ENCODE assay signal across 22 cellular contexts in genomic region chr7:77395543-77395942, GRCh38. TPM values are rescaled to one million over a fixed set of nuclear protein-coding genes. Genes with fewer than 3 reads are reported as not detected.
DNase-seq lines count a peak whose midpoint lies in the region; TF ChIP-seq lines count a peak whose summit lies in the region.
"Had no signal": no experiment of that assay in that cellular context is flagged by ENCODE, and none has a peak within 500 bp of the region (broad histone marks: within the 10 kb centered on the region; RNA-seq: fewer than 3 reads in every experiment).

No MANE protein-coding gene starts in this region.

- no peak overlapping the region for H3K4me3 Mint-ChIP-seq in Caco-2 (ENCODE audit: unreplicated experiment)
- H3K4me3 Mint-ChIP-seq in activated T-cell treated with anti-CD3 and anti-CD28 coated beads, Interleukin-2, amount 50 U/mL, for 24 hours = no peak overlapping the region
- H3K4me3 Mint-ChIP-seq: CD4-positive, alpha-beta T cell; natural killer cell treated with Interleukin-12 subunit alpha and Interleukin-12 subunit beta and Interleukin-15 and Interleukin-18, amount 100 ng/mL, for 72 hours; T-helper 1 cell treated with Interleukin-12 subunit alpha and Interleukin-12 subunit beta and Interleukin-4 antibody, amounts not matched to agents 30 μg/mL and 1 μg/mL, for 36 hours had no signal

- no peak overlapping the region for H3K9ac ChIP-seq in neuronal stem cell (ENCODE audit: low read depth, low read length, poor library complexity)
- H3K9ac ChIP-seq: parathyroid adenoma had no signal

- H3K18ac ChIP-seq in neuronal stem cell (ENCODE audit: low read length) = no peak overlapping the region

- H3K9me3 ChIP-seq in Caco-2 (no peaks in the 10 kb centered on the region), neuronal stem cell (replicated peaks in 1 of 2; ENCODE audit: control insufficient read depth in 2 of 2, insufficient read depth in 1 of 2, low read depth in 1 of 2, low read length in 2 of 2) (no peaks in the 10 kb centered on the region)
- H3K9me3 ChIP-seq: uterus had no signal

- peaks cover 5% of the 10 kb centered on the region for H3K36me3 ChIP-seq in Caco-2 (ENCODE audit: control insufficient read depth, insufficient read depth, low read length)
- H3K36me3 ChIP-seq in neuronal stem cell (replicated peaks in 1 of 2; ENCODE audit: control insufficient read depth in 2 of 2, insufficient read depth in 2 of 2, low read length in 2 of 2) = peaks cover 0 to 2% of the 10 kb centered on the region in 2 donors
- H3K36me3 ChIP-seq: uterus had no signal

- H3K4me1 Mint-ChIP-seq in Caco-2 (ENCODE audit: low read depth, unreplicated experiment) = peaks cover 22% of the 10 kb centered on the region
- H3K4me1 Mint-ChIP-seq in activated T-cell treated with anti-CD3 and anti-CD28 coated beads, Interleukin-2, amount 50 U/mL, for 24 hours (ENCODE audit: low read depth) = peaks cover 32% of the 10 kb centered on the region

- H3K14ac ChIP-seq in neuronal stem cell (ENCODE audit: low read length) = no peak overlapping the region

- no peak overlapping the region for H3K27ac ChIP-seq in neuronal stem cell (replicated peaks; ENCODE audit: low read length)
- H3K27ac ChIP-seq: parathyroid adenoma, uterus had no signal

- peaks cover 11% of the 10 kb centered on the region for H3K36me3 Mint-ChIP-seq in Caco-2 (ENCODE audit: insufficient read depth, unreplicated experiment)
- H3K36me3 Mint-ChIP-seq in activated T-cell treated with anti-CD3 and anti-CD28 coated beads, Interleukin-2, amount 50 U/mL, for 24 hours (ENCODE audit: low read depth) = peaks cover 13% of the 10 kb centered on the region

- H2AFZ ChIP-seq in neuronal stem cell (ENCODE audit: low read length) = peak overlapping the region; percentile 31
- H2AFZ ChIP-seq: parathyroid adenoma had no signal

- no peak overlapping the region for H2AK5ac ChIP-seq in neuronal stem cell (ENCODE audit: low read depth, low read length)

- H2BK5ac ChIP-seq in neuronal stem cell (ENCODE audit: low read length) = no peak overlapping the region

- peak overlapping the region; percentile 21 for H3K27ac Mint-ChIP-seq in Caco-2 (ENCODE audit: unreplicated experiment)
- no peak overlapping the region for H3K27ac Mint-ChIP-seq in activated T-cell treated with anti-CD3 and anti-CD28 coated beads, Interleukin-2, amount 50 U/mL, for 24 hours
- H3K27ac Mint-ChIP-seq: CD4-positive, alpha-beta T cell; natural killer cell treated with Interleukin-12 subunit alpha and Interleukin-12 subunit beta and Interleukin-15 and Interleukin-18, amount 100 ng/mL, for 72 hours; T-helper 1 cell treated with Interleukin-12 subunit alpha and Interleukin-12 subunit beta and Interleukin-4 antibody, amounts not matched to agents 30 μg/mL and 1 μg/mL, for 36 hours had no signal

- no peak overlapping the region for H3K4ac ChIP-seq in neuronal stem cell (ENCODE audit: low read length)

- no peaks in the 10 kb centered on the region for H3K79me1 ChIP-seq in neuronal stem cell (ENCODE audit: low read depth, low read length)

- no peaks in the 10 kb centered on the region for H3K27me3 ChIP-seq in Caco-2 (replicated peaks; ENCODE audit: control insufficient read depth, insufficient read depth, low read length)
- H3K27me3 ChIP-seq in neuronal stem cell (ENCODE audit: control insufficient read depth in 3 of 3, insufficient read depth in 3 of 3, low read depth in 1 of 3, low read length in 3 of 3) = no peaks in the 10 kb centered on the region
- H3K27me3 ChIP-seq: uterus had no signal

- H3K4me3 ChIP-seq in Caco-2 (ENCODE audit: low read depth, low read length) (no peak overlapping the region), neuronal stem cell (ENCODE audit: low read length in 2 of 2) (no peak overlapping the region)
- H3K4me3 ChIP-seq: GM12878, uterus had no signal

- no peak overlapping the region for H2BK15ac ChIP-seq in neuronal stem cell (ENCODE audit: low read length)

- no peak overlapping the region for H2BK120ac ChIP-seq in neuronal stem cell (ENCODE audit: low read depth, low read length)

- intact Hi-C loops in Caco-2 (cut with micrococcal nuclease; ENCODE audit: unreplicated experiment) = no loop called here

- no peak overlapping the region for H4K91ac ChIP-seq in neuronal stem cell (ENCODE audit: low read depth, low read length, poor library complexity)

- H3K4me1 ChIP-seq in Caco-2 (peaks cover 31% of the 10 kb centered on the region), neuronal stem cell (ENCODE audit: control insufficient read depth in 2 of 2, insufficient read depth in 1 of 2, low read depth in 1 of 2, low read length in 2 of 2) (peaks cover 3 to 6% of the 10 kb centered on the region in 2 donors)
- H3K4me1 ChIP-seq: parathyroid adenoma, uterus had no signal

- no peaks in the 10 kb centered on the region for H3K9me3 Mint-ChIP-seq in Caco-2 (ENCODE audit: unreplicated experiment)
- H3K9me3 Mint-ChIP-seq in activated T-cell treated with anti-CD3 and anti-CD28 coated beads, Interleukin-2, amount 50 U/mL, for 24 hours = no peaks in the 10 kb centered on the region
- H3K9me3 Mint-ChIP-seq: CD4-positive, alpha-beta T cell had no signal

- BruUV-seq in Caco-2 (replicated peaks; lab: Mats Ljungman, UMichigan) = no TSS peak

- no CpG with 5 or more reads among the region's 1 CpG for WGBS in neuronal stem cell (ENCODE audit: extremely low coverage in 2 of 2, insufficient read length in 2 of 2, insufficient replicate concordance in 1 of 2), 2 donors

- H3K4me2 ChIP-seq in neuronal stem cell (ENCODE audit: insufficient read depth, low read length, poor library complexity, severe bottlenecking) = no peak overlapping the region

- POLR2A ChIA-PET in Caco-2 (lab: Charles Lee) = no interaction called here

- no peak for DNase-seq in Caco-2
- peak; percentile 49 for DNase-seq in NCI-H146 (lab: John Stamatoyannopoulos, UW)
- peak; percentile 39 for DNase-seq in NCI-H510A treated with DMSO at 0.1 percent for 48 hours (lab: John Stamatoyannopoulos, UW)
- no peak for DNase-seq in neuronal stem cell (ENCODE audit: low spot score)
- no peak for DNase-seq in dermis blood vessel endothelial cell
- no peak for DNase-seq in activated naive CD4-positive, alpha-beta T cell treated with Interleukin-2 at 50 U/mL for 16 hours
- no peak for DNase-seq in activated T-cell treated with anti-CD3 and anti-CD28 coated beads, Interleukin-2, amount 50 U/mL, for 24 hours
- DNase-seq: activated CD4-positive, alpha-beta T cell treated with anti-CD3 and anti-CD28 coated beads for 4 hours; activated naive CD4-positive, alpha-beta T cell treated with anti-CD3 and anti-CD28 coated beads, Interleukin-2, amount 50 U/mL, for 16 hours; activated T-cell treated with anti-CD3 and anti-CD28 coated beads, Interleukin-2, amount 50 U/mL, for 48 hours; CD4-positive, alpha-beta T cell; central memory CD4-positive, alpha-beta T cell; DND-41; KG1; left cardiac atrium; midbrain; NCI-H226; uterus had no signal

- CTCF ChIA-PET in Caco-2 (lab: Charles Lee) = no interaction called here

- H2BK12ac ChIP-seq in neuronal stem cell (ENCODE audit: low read length) = no peak overlapping the region

- no peak overlapping the region for H3K23ac ChIP-seq in neuronal stem cell (ENCODE audit: low read depth, low read length, poor library complexity)

- no peak overlapping the region for H4K8ac ChIP-seq in neuronal stem cell (ENCODE audit: low read depth, low read length)

- no peaks in the 10 kb centered on the region for H3K27me3 Mint-ChIP-seq in Caco-2 (ENCODE audit: insufficient read depth, unreplicated experiment)
- H3K27me3 Mint-ChIP-seq in activated T-cell treated with anti-CD3 and anti-CD28 coated beads, Interleukin-2, amount 50 U/mL, for 24 hours = no peaks in the 10 kb centered on the region
- H3K27me3 Mint-ChIP-seq: CD4-positive, alpha-beta T cell; natural killer cell treated with Interleukin-12 subunit alpha and Interleukin-12 subunit beta and Interleukin-15 and Interleukin-18, amount 100 ng/mL, for 72 hours had no signal

- no peak for TF ChIP-seq CTCF in Caco-2 (IDR thresholded peaks at IDR 0.05; ENCODE audit: insufficient read depth in 1 of 2, low read depth in 1 of 2, low read length in 1 of 2, severe bottlenecking in 1 of 2, unreplicated experiment in 1 of 2)

RNA-seq across cellular contexts. Expression of gene GSAP, which starts 20.6 kb away (rescaled TPM):
- total RNA-seq in Caco-2 (2022) = 25.7 and 27.1 TPM in 2 replicates
- 2.0 TPM for polyA plus RNA-seq in neuronal stem cell (2013, experiment 1 of 2)
- 2.0 TPM for polyA plus RNA-seq in neuronal stem cell (2013, experiment 2 of 2)
- total RNA-seq in dermis blood vessel endothelial cell = 5.4 and 6.9 TPM in 2 replicates

Comparison
In these comparisons a context has a peak if more than half of its experiments do, and no peak if none do; other contexts are left out.
1. DNase-seq: peak in NCI-H146 (single experiment) and NCI-H510A treated with DMSO at 0.1 percent for 48 hours (single experiment); none in Caco-2 (0 of 2), neuronal stem cell (single experiment), dermis blood vessel endothelial cell (single experiment), activated naive CD4-positive, alpha-beta T cell treated with Interleukin-2 at 50 U/mL for 16 hours (single experiment) and activated T-cell treated with anti-CD3 and anti-CD28 coated beads, Interleukin-2, amount 50 U/mL, for 24 hours (single experiment).